In the genomic region with DNA sequence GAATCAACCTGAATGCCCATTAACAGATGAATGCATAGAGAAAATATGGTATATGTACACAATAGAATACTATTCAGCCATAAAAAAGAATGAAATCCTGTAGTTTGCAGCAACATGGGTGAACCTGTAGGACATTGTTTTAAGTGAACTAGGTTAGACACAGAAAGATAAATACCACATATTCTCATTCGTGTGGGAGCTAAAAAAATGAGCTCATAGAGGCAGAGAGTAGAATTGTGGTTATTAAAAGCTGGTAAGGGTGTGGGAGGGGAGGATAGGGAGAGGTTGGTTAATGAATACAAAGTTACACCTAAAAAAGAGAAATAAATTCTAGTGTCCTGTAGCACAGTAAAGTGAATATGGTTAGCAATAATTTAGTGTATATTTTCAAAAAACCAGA, we compare ENCODE assay signal across 1 cellular context.
TF ChIP-seq lines count a peak whose summit lies in the region.

No MANE protein-coding gene starts in this region.

TF ChIP-seq in GM12878, 131 proteins besides CTCF, POLR2A, EP300 and RAD21:
- TF ChIP-seq NR2F1 (conservative IDR thresholded peaks at IDR 0.05) (no peak), ZNF217 (IDR thresholded peaks at IDR 0.05) (peak; percentile 89), ASH2L (IDR thresholded peaks at IDR 0.05; ENCODE audit: borderline replicate concordance, low read depth) (no peak), GATAD2B (conservative IDR thresholded peaks at IDR 0.05; ENCODE audit: low read depth) (no peak), IKZF1 (conservative IDR thresholded peaks at IDR 0.05) (0 out of 2 replicates have a peak, but pooled peaks have one; percentile 41), PKNOX1 (IDR thresholded peaks at IDR 0.05) (no peak), EGR1 (IDR thresholded peaks at IDR 0.05; ENCODE audit: borderline replicate concordance in 1 of 2, low read depth in 2 of 2, low read length in 2 of 2) (no peak), RUNX3 (IDR thresholded peaks at IDR 0.05; ENCODE audit: low read length) (peak; percentile 76), FOS (IDR thresholded peaks at IDR 0.05; ENCODE audit: borderline replicate concordance, extremely low read depth, insufficient read length) (no peak), DPF2 (IDR thresholded peaks at IDR 0.05) (no peak; the same call in 1 of the 2 replicates), NBN (IDR thresholded peaks at IDR 0.05) (peak; percentile 72; the same call in 1 of the 2 replicates), BACH1 (IDR thresholded peaks at IDR 0.05; ENCODE audit: borderline replicate concordance) (no peak), BMI1 (IDR thresholded peaks at IDR 0.05; ENCODE audit: borderline replicate concordance) (peak; percentile 50; the same call in 1 of the 2 replicates), E2F8 (IDR thresholded peaks at IDR 0.05; ENCODE audit: low read depth, partially characterized antibody) (no peak), ZNF207 (IDR thresholded peaks at IDR 0.05; ENCODE audit: borderline replicate concordance) (0 out of 2 replicates have a peak, but pooled peaks have one; percentile 56), ATF7 (IDR thresholded peaks at IDR 0.05; ENCODE audit: low read depth) (peak; percentile 92), IRF5 (IDR thresholded peaks at IDR 0.05; ENCODE audit: borderline replicate concordance) (no peak), JUNB (IDR thresholded peaks at IDR 0.05) (0 out of 2 replicates have a peak, but pooled peaks have one; percentile 3), SMAD5 (IDR thresholded peaks at IDR 0.05; ENCODE audit: low read depth) (no peak), MEF2B (IDR thresholded peaks at IDR 0.05; ENCODE audit: partially characterized antibody, poor library complexity, severe bottlenecking) (peak; percentile 31), SMARCA5 (IDR thresholded peaks at IDR 0.05) (peak; percentile 75), BCL11A (IDR thresholded peaks at IDR 0.05; ENCODE audit: low read depth, low read length) (0 out of 2 replicates have a peak, but pooled peaks have one; percentile 33), CBFB (IDR thresholded peaks at IDR 0.05; ENCODE audit: low read depth) (0 out of 2 replicates have a peak, but pooled peaks have one; percentile 29), BHLHE40 (IDR thresholded peaks at IDR 0.05; ENCODE audit: borderline replicate concordance in 1 of 2, low read depth in 2 of 2, low read length in 1 of 2) (0 out of 4 replicates have a peak, but pooled peaks of 1 of the 2 experiments have one; percentile 5), MEF2A (IDR thresholded peaks at IDR 0.05; ENCODE audit: insufficient read depth, low read depth, low read length) (0 out of 2 replicates have a peak, but pooled peaks have one; percentile 17), ATF2 (IDR thresholded peaks at IDR 0.05; ENCODE audit: low read length) (peak; percentile 38; the same call in 1 of the 2 replicates), NFIC (IDR thresholded peaks at IDR 0.05; ENCODE audit: low read depth, low read length) (0 out of 2 replicates have a peak, but pooled peaks have one; percentile 21), IKZF2 (IDR thresholded peaks at IDR 0.05) (peak; percentile 35 to 54; a peak in 2 of 4 replicates), RELB (IDR thresholded peaks at IDR 0.05; ENCODE audit: low read depth) (no peak), RFX5 (IDR thresholded peaks at IDR 0.05; ENCODE audit: low read depth, low read length) (no peak), SIX5 (IDR thresholded peaks at IDR 0.05; ENCODE audit: low read depth, low read length, severe bottlenecking) (no peak), SMAD1 (IDR thresholded peaks at IDR 0.05; ENCODE audit: low read depth, partially characterized antibody) (peak; percentile 51), TCF12 (IDR thresholded peaks at IDR 0.05; ENCODE audit: low read depth, low read length) (no peak), STAT3 (IDR thresholded peaks at IDR 0.05; ENCODE audit: low read depth, low read length) (no peak), LARP7 (IDR thresholded peaks at IDR 0.05) (no peak), RELA (IDR thresholded peaks at IDR 0.05; ENCODE audit: borderline replicate concordance, partially characterized antibody) (no peak)
- TF ChIP-seq, protein P1, sequence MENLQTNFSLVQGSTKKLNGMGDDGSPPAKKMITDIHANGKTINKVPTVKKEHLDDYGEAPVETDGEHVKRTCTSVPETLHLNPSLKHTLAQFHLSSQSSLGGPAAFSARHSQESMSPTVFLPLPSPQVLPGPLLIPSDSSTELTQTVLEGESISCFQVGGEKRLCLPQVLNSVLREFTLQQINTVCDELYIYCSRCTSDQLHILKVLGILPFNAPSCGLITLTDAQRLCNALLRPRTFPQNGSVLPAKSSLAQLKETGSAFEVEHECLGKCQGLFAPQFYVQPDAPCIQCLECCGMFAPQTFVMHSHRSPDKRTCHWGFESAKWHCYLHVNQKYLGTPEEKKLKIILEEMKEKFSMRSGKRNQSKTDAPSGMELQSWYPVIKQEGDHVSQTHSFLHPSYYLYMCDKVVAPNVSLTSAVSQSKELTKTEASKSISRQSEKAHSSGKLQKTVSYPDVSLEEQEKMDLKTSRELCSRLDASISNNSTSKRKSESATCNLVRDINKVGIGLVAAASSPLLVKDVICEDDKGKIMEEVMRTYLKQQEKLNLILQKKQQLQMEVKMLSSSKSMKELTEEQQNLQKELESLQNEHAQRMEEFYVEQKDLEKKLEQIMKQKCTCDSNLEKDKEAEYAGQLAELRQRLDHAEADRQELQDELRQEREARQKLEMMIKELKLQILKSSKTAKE (IDR thresholded peaks at IDR 0.05; ENCODE audit: low read depth, poor library complexity, severe bottlenecking) = peak; percentile 19
- TF ChIP-seq, protein P2, sequence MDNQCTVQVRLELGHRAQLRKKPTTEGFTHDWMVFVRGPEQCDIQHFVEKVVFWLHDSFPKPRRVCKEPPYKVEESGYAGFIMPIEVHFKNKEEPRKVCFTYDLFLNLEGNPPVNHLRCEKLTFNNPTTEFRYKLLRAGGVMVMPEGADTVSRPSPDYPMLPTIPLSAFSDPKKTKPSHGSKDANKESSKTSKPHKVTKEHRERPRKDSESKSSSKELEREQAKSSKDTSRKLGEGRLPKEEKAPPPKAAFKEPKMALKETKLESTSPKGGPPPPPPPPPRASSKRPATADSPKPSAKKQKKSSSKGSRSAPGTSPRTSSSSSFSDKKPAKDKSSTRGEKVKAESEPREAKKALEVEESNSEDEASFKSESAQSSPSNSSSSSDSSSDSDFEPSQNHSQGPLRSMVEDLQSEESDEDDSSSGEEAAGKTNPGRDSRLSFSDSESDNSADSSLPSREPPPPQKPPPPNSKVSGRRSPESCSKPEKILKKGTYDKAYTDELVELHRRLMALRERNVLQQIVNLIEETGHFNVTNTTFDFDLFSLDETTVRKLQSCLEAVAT (IDR thresholded peaks at IDR 0.05) = peak; percentile 60; the same call in 1 of the 2 replicates
- TF ChIP-seq, protein P3, sequence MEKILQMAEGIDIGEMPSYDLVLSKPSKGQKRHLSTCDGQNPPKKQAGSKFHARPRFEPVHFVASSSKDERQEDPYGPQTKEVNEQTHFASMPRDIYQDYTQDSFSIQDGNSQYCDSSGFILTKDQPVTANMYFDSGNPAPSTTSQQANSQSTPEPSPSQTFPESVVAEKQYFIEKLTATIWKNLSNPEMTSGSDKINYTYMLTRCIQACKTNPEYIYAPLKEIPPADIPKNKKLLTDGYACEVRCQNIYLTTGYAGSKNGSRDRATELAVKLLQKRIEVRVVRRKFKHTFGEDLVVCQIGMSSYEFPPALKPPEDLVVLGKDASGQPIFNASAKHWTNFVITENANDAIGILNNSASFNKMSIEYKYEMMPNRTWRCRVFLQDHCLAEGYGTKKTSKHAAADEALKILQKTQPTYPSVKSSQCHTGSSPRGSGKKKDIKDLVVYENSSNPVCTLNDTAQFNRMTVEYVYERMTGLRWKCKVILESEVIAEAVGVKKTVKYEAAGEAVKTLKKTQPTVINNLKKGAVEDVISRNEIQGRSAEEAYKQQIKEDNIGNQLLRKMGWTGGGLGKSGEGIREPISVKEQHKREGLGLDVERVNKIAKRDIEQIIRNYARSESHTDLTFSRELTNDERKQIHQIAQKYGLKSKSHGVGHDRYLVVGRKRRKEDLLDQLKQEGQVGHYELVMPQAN (conservative IDR thresholded peaks at IDR 0.05) = no peak
- TF ChIP-seq, protein P4, sequence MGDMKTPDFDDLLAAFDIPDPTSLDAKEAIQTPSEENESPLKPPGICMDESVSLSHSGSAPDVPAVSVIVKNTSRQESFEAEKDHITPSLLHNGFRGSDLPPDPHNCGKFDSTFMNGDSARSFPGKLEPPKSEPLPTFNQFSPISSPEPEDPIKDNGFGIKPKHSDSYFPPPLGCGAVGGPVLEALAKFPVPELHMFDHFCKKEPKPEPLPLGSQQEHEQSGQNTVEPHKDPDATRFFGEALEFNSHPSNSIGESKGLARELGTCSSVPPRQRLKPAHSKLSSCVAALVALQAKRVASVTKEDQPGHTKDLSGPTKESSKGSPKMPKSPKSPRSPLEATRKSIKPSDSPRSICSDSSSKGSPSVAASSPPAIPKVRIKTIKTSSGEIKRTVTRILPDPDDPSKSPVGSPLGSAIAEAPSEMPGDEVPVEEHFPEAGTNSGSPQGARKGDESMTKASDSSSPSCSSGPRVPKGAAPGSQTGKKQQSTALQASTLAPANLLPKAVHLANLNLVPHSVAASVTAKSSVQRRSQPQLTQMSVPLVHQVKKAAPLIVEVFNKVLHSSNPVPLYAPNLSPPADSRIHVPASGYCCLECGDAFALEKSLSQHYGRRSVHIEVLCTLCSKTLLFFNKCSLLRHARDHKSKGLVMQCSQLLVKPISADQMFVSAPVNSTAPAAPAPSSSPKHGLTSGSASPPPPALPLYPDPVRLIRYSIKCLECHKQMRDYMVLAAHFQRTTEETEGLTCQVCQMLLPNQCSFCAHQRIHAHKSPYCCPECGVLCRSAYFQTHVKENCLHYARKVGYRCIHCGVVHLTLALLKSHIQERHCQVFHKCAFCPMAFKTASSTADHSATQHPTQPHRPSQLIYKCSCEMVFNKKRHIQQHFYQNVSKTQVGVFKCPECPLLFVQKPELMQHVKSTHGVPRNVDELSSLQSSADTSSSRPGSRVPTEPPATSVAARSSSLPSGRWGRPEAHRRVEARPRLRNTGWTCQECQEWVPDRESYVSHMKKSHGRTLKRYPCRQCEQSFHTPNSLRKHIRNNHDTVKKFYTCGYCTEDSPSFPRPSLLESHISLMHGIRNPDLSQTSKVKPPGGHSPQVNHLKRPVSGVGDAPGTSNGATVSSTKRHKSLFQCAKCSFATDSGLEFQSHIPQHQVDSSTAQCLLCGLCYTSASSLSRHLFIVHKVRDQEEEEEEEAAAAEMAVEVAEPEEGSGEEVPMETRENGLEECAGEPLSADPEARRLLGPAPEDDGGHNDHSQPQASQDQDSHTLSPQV (IDR thresholded peaks at IDR 0.05) = no peak
